Comparison of ENCODE assay signal across 22 cellular contexts in the genomic region with DNA sequence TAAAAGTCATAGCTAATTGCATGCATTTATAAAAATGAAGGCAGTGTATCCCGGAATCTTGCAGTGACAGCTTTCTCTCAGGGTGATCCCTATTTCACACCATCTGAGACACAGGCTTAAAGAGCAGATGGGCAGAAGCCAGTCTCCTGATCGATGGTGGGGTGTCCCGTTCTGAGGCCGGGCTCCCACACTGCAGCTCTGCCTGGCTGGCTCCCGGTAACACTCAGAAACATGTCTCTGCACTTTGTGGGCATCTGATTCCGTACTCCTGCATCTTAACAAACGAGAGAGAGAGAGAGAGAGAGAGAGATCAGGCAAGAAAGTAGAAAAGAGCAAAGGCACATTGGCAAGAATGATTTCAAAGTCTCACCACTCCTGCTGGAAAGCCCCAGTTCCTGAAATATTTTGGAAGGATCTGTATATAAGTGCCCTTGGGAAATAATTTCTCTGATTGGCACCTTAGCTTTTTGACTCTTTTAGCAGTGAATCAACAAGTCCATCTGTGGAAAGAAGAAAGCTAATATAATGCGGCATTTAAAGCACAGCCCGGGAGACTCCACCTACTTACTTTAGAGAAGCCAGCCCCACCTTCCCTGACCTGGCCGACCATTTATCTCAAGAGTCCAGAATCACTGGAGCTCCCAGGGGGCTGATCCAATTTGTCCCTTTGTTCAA.
"Had no signal": no experiment of that assay in that cellular context is flagged by ENCODE, and none has a peak within 500 bp of the region (broad histone marks: within the 10 kb centered on the region; RNA-seq: fewer than 3 reads in every experiment).

No MANE protein-coding gene starts in this region.

- H3K27ac ChIP-seq: colonic mucosa, epithelial cell of prostate, foreskin keratinocyte, gastroesophageal sphincter, heart right ventricle, left lung, lower lobe of right lung had no signal

- H3K4me1 Mint-ChIP-seq: naive B cell had no signal

- DNase-seq: colonic mucosa; cortex of kidney; effector CD8-positive, alpha-beta T cell; effector memory CD8-positive, alpha-beta T cell; endodermal cell; erythroblast; foreskin keratinocyte; head of caudate nucleus; heart right ventricle; hippocampal formation; left cardiac atrium; left lung; left ventricle myocardium superior; lower lobe of right lung; mesenchymal stem cell; mucosa of descending colon; naive B cell had no signal

- H3K9me3 Mint-ChIP-seq: dendritic cell treated with granulocyte-macrophage colony-stimulating factor and Interleukin-4, amounts not matched to agents 40 ng/mL and 50 ng/mL, for 4 days; effector memory CD8-positive, alpha-beta T cell; endodermal cell; mesothelial cell of epicardium had no signal

- H3K27me3 ChIP-seq: gastroesophageal sphincter, left lung had no signal

- H3K4me3 ChIP-seq: colonic mucosa, gastroesophageal sphincter, heart right ventricle, left lung, lower lobe of right lung, mucosa of descending colon had no signal

- H3K4me3 Mint-ChIP-seq: dendritic cell treated with granulocyte-macrophage colony-stimulating factor and Interleukin-4, amounts not matched to agents 40 ng/mL and 50 ng/mL, for 4 days; effector memory CD8-positive, alpha-beta T cell; endodermal cell; mesothelial cell of epicardium; naive B cell had no signal

- ATAC-seq: effector memory CD8-positive, alpha-beta T cell; esophagus mucosa; foreskin keratinocyte; gastroesophageal sphincter; heart right ventricle; left cardiac atrium; left lung; left ventricle myocardium superior; lower lobe of right lung; mucosa of descending colon had no signal

- H3K36me3 Mint-ChIP-seq: mesothelial cell of epicardium, naive B cell had no signal

- H3K4me1 ChIP-seq: colonic mucosa, foreskin keratinocyte, heart right ventricle, left lung, lower lobe of right lung had no signal

- H3K27ac Mint-ChIP-seq: dendritic cell treated with granulocyte-macrophage colony-stimulating factor and Interleukin-4, amounts not matched to agents 40 ng/mL and 50 ng/mL, for 4 days; effector memory CD8-positive, alpha-beta T cell; endodermal cell; mesothelial cell of epicardium; naive B cell had no signal

- H3K36me3 ChIP-seq: colonic mucosa, gastroesophageal sphincter, heart right ventricle, left lung, lower lobe of right lung had no signal

- H3K9me3 ChIP-seq: colonic mucosa, gastroesophageal sphincter, heart right ventricle, left lung, lower lobe of right lung, mucosa of descending colon had no signal
